14 cellular contexts compared by ENCODE assay signal in genomic region chr12:108360487-108360886, GRCh38. TPM values are rescaled to one million over a fixed set of nuclear protein-coding genes. Genes with fewer than 3 reads are reported as not detected.
DNase-seq lines count a peak whose midpoint lies in the region; FAIRE-seq and TF ChIP-seq lines count a peak whose summit lies in the region.
"Had no signal": no experiment of that assay in that cellular context is flagged by ENCODE, and none has a peak within 500 bp of the region (broad histone marks: within the 10 kb centered on the region; RNA-seq: fewer than 3 reads in every experiment).

No MANE protein-coding gene starts in this region.

- DNase-seq in GM12891 (ENCODE audit: insufficient read length, low spot score) (peak; percentile 36), HCEC 1CT (peak; percentile 31), RCC 7860 (ENCODE audit: low spot score) (peak; percentile 16), islet precursor cell (peak; percentile 47), UCSD-AML1 (lab: John Stamatoyannopoulos, UW; ENCODE audit: unreplicated experiment) (no peak), adrenal gland (no peak), ACHN (no peak), NCI-H1417 (lab: John Stamatoyannopoulos, UW) (no peak)
- DNase-seq: CD8-positive, alpha-beta T cell; NCI-H1105 treated with DMSO at 0.1 percent for 48 hours; occipital lobe; transverse colon had no signal

- TF ChIP-seq POLR2A in GM12891 (IDR thresholded peaks at IDR 0.05; ENCODE audit: low read depth, low read length) (no peak), adrenal gland (IDR thresholded peaks at IDR 0.05) (no peak)

- no peaks in the 10 kb centered on the region for H3K36me3 ChIP-seq in adrenal gland (replicated peaks in 1 of 2)
- H3K36me3 ChIP-seq: transverse colon had no signal

- no peak overlapping the region for H3K4me3 ChIP-seq in adrenal gland
- H3K4me3 ChIP-seq: transverse colon had no signal

- TF ChIP-seq CTCF in adrenal gland (IDR thresholded peaks at IDR 0.05) = no peak

- in situ Hi-C loops in ACHN (cut with HindIII; ENCODE audit: low pct_ligation_motif_present, low pct_unique_long_range_greater_than_20kb, low sequenced_read_pairs) = no loop called here

- H3K9me3 ChIP-seq in adrenal gland (replicated peaks in 1 of 3) = no peaks in the 10 kb centered on the region
- H3K9me3 ChIP-seq: transverse colon had no signal

- H3K27me3 ChIP-seq in adrenal gland = no peaks in the 10 kb centered on the region
- H3K27me3 ChIP-seq: transverse colon had no signal

- intact Hi-C loops in adrenal gland (cut with DNase I) = no loop called here

- FAIRE-seq in GM12891 (lab: Jason Lieb, UNC) = peak; percentile 45
- FAIRE-seq in RCC 7860 (lab: Jason Lieb, UNC) = no peak
- FAIRE-seq: keratinocyte had no signal

- H3K27ac ChIP-seq in adrenal gland = no peak overlapping the region
- H3K27ac ChIP-seq: transverse colon had no signal

- H3K4me1 ChIP-seq in adrenal gland (replicated peaks in 1 of 2) = no peaks in the 10 kb centered on the region
- H3K4me1 ChIP-seq: transverse colon had no signal

TF ChIP-seq in GM12891, 5 proteins besides CTCF, POLR2A, EP300 and RAD21:
- peak; percentile 50 for TF ChIP-seq SPI1 (IDR thresholded peaks at IDR 0.05; ENCODE audit: low read depth, low read length)
- peak; percentile 90 for TF ChIP-seq POU2F2 (IDR thresholded peaks at IDR 0.05; ENCODE audit: low read depth, low read length)
- TF ChIP-seq POLR2AphosphoS5 (IDR thresholded peaks at IDR 0.05; ENCODE audit: low read depth, low read length) = no peak
- TF ChIP-seq TAF1 (IDR thresholded peaks at IDR 0.05; ENCODE audit: low read depth, low read length) = no peak
- no peak for TF ChIP-seq PAX5 (IDR thresholded peaks at IDR 0.05; ENCODE audit: insufficient read depth, low read length, severe bottlenecking)

RNA-seq across cellular contexts. Expression of gene CMKLR1, which starts 21.4 kb away (rescaled TPM):
- 11.8 TPM for polyA plus RNA-seq in GM12891 (2012; ENCODE audit: low read depth, missing spikeins)
- 10 to 100 TPM; 12.5 to 26.6 (median 19.7) TPM for total RNA-seq in adrenal gland
- polyA plus RNA-seq in adrenal gland = 1 to 10 TPM; 4.6 to 8.8 (median 6.1) TPM
- total RNA-seq: CD8-positive, alpha-beta T cell; OCI-LY7 had no signal
- polyA plus RNA-seq: keratinocyte had no signal

Comparison
In these comparisons a context has a peak if more than half of its experiments do, and no peak if none do; other contexts are left out.
1. DNase-seq: peak in GM12891 (single experiment), HCEC 1CT (single experiment), RCC 7860 (single experiment) and islet precursor cell (single experiment); none in UCSD-AML1 (single experiment), adrenal gland (0 of 7), ACHN (single experiment) and NCI-H1417 (0 of 3).